8 cellular contexts compared by ENCODE assay signal in genomic region chr4:26319467-26320158, GRCh38.
DNase-seq lines count a peak whose midpoint lies in the region; ATAC-seq lines count a peak whose summit lies in the region.

No MANE protein-coding gene starts in this region.

- H3K36me3 Mint-ChIP-seq in central memory CD8-positive, alpha-beta T cell (ENCODE audit: insufficient read depth), result peaks cover 27% of the 10 kb centered on the region

- peak overlapping the region; percentile 98 for H3K27ac Mint-ChIP-seq in central memory CD8-positive, alpha-beta T cell (ENCODE audit: low read depth)

- peak; percentile 69 for ATAC-seq in GM19025 (IDR thresholded peaks at IDR 0.05; ENCODE audit: low read depth, unreplicated experiment)
- peak; percentile 71 for ATAC-seq in HG03280 (IDR thresholded peaks at IDR 0.05; ENCODE audit: unreplicated experiment)
- peak; percentile 68 for ATAC-seq in central memory CD8-positive, alpha-beta T cell (replicated peaks; ENCODE audit: extremely low read depth, poor library complexity, severe bottlenecking)

- H3K9me3 Mint-ChIP-seq in central memory CD8-positive, alpha-beta T cell, result peaks cover 5% of the 10 kb centered on the region

- DNase-seq in AG20443 (ENCODE audit: low spot score) (peak; percentile 96), NCI-H345 (lab: John Stamatoyannopoulos, UW) (peak; percentile 99), iris pigment epithelial cell (ENCODE audit: low read depth) (peak; percentile 100)
- peak; percentile 87 to 95 (median 88) for DNase-seq in activated CD4-positive, CD25-positive, alpha-beta regulatory T cell (lab: John Stamatoyannopoulos, UW)
- DNase-seq in central memory CD8-positive, alpha-beta T cell (ENCODE audit: low spot score in 2 of 2), result peak; percentile 84 to 94
- DNase-seq in stimulated activated CD4-positive, alpha-beta T cell treated with anti-CD3 and anti-CD28 coated beads, Interleukin-12 subunit alpha, Interleukin-12 subunit beta, amount 100 ng/mL, for 24 hours (ENCODE audit: low read depth in 2 of 2), result peak; percentile 97 to 98

- H3K4me3 Mint-ChIP-seq in central memory CD8-positive, alpha-beta T cell, result peak overlapping the region; percentile 89

- H3K27me3 Mint-ChIP-seq in central memory CD8-positive, alpha-beta T cell, result no peaks in the 10 kb centered on the region

- peaks cover 41% of the 10 kb centered on the region for H3K4me1 Mint-ChIP-seq in central memory CD8-positive, alpha-beta T cell

Comparison
In these comparisons a context has a peak if more than half of its experiments do, and no peak if none do; other contexts are left out.
1. Peak in every context shown above with its lines: DNase-seq and ATAC-seq.